In the genomic region with DNA sequence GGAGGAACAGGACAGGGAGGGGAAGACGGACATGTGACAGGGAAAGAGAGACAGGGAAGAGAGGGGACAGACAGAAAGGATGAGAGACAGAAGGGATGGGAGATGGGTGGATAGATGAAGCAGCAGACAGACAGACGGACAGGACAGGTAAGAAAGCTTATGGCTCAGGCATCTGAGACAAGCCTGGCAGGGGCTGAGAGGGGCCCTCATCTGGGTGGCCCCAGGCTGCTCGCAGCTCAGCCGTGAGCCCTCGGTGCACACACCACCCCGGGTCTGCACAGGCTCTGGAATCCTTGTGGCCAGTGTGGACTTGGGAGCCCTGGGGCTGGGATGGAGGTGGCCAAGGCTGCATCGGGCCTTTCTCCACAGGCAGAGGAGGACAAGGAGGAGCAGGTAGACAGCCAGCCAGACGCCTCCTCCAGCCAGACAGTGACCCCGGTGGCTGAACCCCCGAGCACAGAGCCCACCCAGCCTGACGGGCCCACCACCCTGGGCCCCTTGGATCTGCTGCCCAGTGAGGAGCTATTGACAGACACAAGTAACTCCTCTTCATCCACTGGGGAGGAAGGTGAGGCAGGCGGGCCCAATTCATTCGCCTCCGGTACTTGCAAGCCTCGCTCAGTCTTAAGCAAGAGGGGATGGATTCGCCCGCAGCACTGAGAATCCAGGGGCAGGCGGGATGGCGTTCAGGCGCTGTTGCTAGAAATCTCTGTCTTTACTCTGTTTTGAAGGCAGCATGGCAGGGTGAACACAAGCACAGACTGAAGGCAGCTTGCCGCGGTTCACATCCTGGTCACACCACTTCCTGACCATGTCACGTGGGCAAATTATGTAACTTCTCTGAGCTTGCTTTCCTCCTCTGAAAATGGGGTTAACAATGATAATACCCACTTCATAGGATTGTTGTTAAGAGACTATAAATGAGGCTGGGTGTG, we compare ENCODE assay signal across 1 cellular context.
A peak's percentile ranks its signal among the peaks of the same experiment; 100 is the strongest.
TF ChIP-seq lines count a peak whose summit lies in the region.

No MANE protein-coding gene starts in this region.

TF ChIP-seq in endothelial cell of umbilical vein, 7 proteins besides CTCF, POLR2A, EP300 and RAD21:
- TF ChIP-seq POLR2AphosphoS5 (IDR thresholded peaks at IDR 0.05; ENCODE audit: insufficient read depth, low read depth, low read length) (peak; percentile 16), FOS (IDR thresholded peaks at IDR 0.05; ENCODE audit: borderline replicate concordance, insufficient read depth, low read length) (no peak), EZH2 (IDR thresholded peaks at IDR 0.05; ENCODE audit: borderline replicate concordance, low read depth, low read length, severe bottlenecking) (no peak), JUN (IDR thresholded peaks at IDR 0.05; ENCODE audit: borderline replicate concordance, insufficient read depth, insufficient read length, low read depth) (no peak)
